ENCODE assay signal across 1 cellular context in genomic region chr12:65331456-65331855, GRCh38.
TF ChIP-seq lines count a peak whose summit lies in the region.

No MANE protein-coding gene starts in this region.

TF ChIP-seq in H1, 55 proteins besides CTCF, POLR2A, EP300 and RAD21:
- TF ChIP-seq SP1 (IDR thresholded peaks at IDR 0.05; ENCODE audit: low read depth, low read length) (no peak), POU5F1 (IDR thresholded peaks at IDR 0.05; ENCODE audit: low read depth, low read length) (no peak), HDAC2 (IDR thresholded peaks at IDR 0.05; ENCODE audit: borderline replicate concordance in 1 of 2, low read depth in 2 of 2, low read length in 2 of 2) (no peak), SP2 (IDR thresholded peaks at IDR 0.05; ENCODE audit: low read length) (no peak)
- TF ChIP-seq, protein P1, sequence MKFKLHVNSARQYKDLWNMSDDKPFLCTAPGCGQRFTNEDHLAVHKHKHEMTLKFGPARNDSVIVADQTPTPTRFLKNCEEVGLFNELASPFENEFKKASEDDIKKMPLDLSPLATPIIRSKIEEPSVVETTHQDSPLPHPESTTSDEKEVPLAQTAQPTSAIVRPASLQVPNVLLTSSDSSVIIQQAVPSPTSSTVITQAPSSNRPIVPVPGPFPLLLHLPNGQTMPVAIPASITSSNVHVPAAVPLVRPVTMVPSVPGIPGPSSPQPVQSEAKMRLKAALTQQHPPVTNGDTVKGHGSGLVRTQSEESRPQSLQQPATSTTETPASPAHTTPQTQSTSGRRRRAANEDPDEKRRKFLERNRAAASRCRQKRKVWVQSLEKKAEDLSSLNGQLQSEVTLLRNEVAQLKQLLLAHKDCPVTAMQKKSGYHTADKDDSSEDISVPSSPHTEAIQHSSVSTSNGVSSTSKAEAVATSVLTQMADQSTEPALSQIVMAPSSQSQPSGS (IDR thresholded peaks at IDR 0.05; ENCODE audit: low read length), result no peak
